In the genomic region with DNA sequence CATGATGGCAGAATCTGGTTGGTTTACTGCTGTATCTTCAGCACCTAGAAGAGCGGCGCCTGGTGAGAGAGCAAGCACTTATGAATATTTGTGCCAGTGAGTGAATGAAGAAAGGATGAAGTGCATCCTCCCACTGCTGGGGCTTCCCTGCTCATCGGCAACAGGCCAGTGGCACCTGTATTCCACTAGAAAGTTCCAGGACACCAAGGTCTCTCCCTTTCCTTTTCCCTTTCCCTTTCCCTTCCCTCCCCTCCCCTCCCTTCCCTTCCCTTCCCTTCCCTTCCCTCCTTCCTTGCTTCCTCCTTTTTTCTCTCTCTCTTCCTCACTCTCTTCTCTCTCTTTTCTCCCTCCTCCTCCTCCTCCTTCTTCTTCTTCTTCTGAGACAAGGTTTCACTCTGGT, we compare ENCODE assay signal across 10 cellular contexts.
"Had no signal": no experiment of that assay in that cellular context is flagged by ENCODE, and none has a peak within 500 bp of the region (broad histone marks: within the 10 kb centered on the region; RNA-seq: fewer than 3 reads in every experiment).

No MANE protein-coding gene starts in this region.

- ATAC-seq: K562 had no signal

- H3K4me3 Mint-ChIP-seq: GM23338, H9, HFFc6 had no signal

- H2AFZ ChIP-seq: GM23338 had no signal

- DNase-seq: H9, HCEC 1CT, HFFc6, IMR-90, KG1 had no signal

- H3K9me3 Mint-ChIP-seq: GM23338, H9 had no signal

- H3K27ac Mint-ChIP-seq: GM23338, HFFc6 had no signal

- H3K4me2 ChIP-seq: GM23338 had no signal

- H3K4me3 ChIP-seq: GM23338, K562 had no signal

- FAIRE-seq: H1, H54, K562 had no signal

- H3K27ac ChIP-seq: HL-60 had no signal
